ENCODE assay signal across 8 cellular contexts in the genomic region with DNA sequence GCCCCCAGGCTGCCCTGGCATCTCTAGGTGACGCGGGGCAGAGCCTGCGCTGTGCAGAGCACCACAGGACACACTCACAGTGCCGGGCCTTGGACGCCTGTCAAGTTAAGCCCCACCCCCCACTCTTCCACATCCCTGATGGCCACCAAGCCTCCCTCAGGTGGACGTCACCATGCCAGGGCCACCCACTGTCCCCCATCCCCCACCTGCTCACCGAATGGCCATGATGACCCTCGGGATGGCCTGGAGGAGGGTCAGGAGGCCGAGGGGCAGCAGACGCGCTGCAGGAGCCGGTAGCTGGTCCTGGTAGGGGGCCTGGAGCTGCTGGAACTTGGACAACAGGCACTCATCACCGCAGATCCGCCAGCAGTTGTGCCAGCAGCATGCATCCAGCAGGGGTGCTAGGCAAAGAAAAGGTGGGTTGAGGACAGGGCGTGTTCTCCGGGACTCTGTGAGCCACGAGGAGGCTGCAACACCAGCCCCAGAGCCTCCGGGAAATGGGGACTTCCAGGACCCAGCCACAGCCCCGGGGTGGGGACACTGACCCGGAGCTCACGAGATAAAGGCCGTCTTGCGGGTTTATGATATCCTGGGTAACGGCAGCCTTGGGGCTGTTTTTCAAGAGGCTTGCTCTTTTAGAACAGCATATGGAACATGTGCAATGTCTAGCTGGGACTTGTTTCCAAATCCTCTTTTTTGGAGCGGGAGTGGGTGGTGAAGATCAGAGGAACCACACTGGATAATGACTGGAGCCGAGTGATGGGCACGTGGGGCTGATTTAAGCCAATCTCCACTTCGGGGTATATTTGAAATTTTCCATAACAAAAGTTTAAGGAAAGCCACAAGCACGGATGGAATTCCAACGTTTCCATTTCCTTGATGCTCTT. TPM values are rescaled to one million over a fixed set of nuclear protein-coding genes. Genes with fewer than 3 reads are reported as not detected.
DNase-seq lines count a peak whose midpoint lies in the region; ATAC-seq and TF ChIP-seq lines count a peak whose summit lies in the region.

No MANE protein-coding gene starts in this region.

- peaks cover 7% of the 10 kb centered on the region for H3K36me3 ChIP-seq in osteoblast (ENCODE audit: insufficient read depth, low read length)

- ATAC-seq in GM18498 (IDR thresholded peaks at IDR 0.05; ENCODE audit: unreplicated experiment) (no peak), HG03354 (IDR thresholded peaks at IDR 0.05; ENCODE audit: poor library complexity, severe bottlenecking, unreplicated experiment) (no peak)

- H3K9me3 Mint-ChIP-seq in activated T-helper 2 cell treated with anti-CD3 and anti-CD28 coated beads, Interferon-gamma antibody, Interleukin-2, Interleukin-4, amounts not matched to agents 10 μg/mL and 5 μg/mL and 100 μg/mL, durations not matched to agents 14 hours and 24 hours and 36 hours: peaks cover 3% of the 10 kb centered on the region

- intact Hi-C loops in activated T-helper 2 cell treated with anti-CD3 and anti-CD28 coated beads, Interferon-gamma antibody, Interleukin-2, Interleukin-4, amounts not matched to agents 10 μg/mL and 5 μg/mL and 100 μg/mL, durations not matched to agents 14 hours and 24 hours and 36 hours (cut with micrococcal nuclease): no loop called here

- H3K36me3 Mint-ChIP-seq in activated T-helper 2 cell treated with anti-CD3 and anti-CD28 coated beads, Interferon-gamma antibody, Interleukin-2, Interleukin-4, amounts not matched to agents 10 μg/mL and 5 μg/mL and 100 μg/mL, durations not matched to agents 14 hours and 24 hours and 36 hours (ENCODE audit: low read depth): peaks cover 16% of the 10 kb centered on the region

- DNase-seq in EH (ENCODE audit: low read depth): peak; percentile 89
- peak; percentile 88 for DNase-seq in NB4 (ENCODE audit: low read depth)
- DNase-seq in epidermal melanocyte (ENCODE audit: insufficient read length, low spot score): peak; percentile 40
- peak; percentile 74 for DNase-seq in osteoblast (ENCODE audit: insufficient read length, low spot score, missing footprints)
- no peak for DNase-seq in occipital lobe (lab: John Stamatoyannopoulos, UW)
- no peak for DNase-seq in activated T-helper 2 cell treated with anti-CD3 and anti-CD28 coated beads, Interferon-gamma antibody, Interleukin-2, Interleukin-4, amounts not matched to agents 10 μg/mL and 5 μg/mL and 100 μg/mL, durations not matched to agents 14 hours and 24 hours and 36 hours (ENCODE audit: low spot score)

- H3K27ac ChIP-seq in osteoblast (ENCODE audit: low read depth, low read length): no peak overlapping the region

- H3K4me1 ChIP-seq in osteoblast (ENCODE audit: insufficient read depth, low read length): no peaks in the 10 kb centered on the region

- TF ChIP-seq CTCF in NB4 (IDR thresholded peaks at IDR 0.05; ENCODE audit: low read depth, low read length): peak; percentile 58
- TF ChIP-seq CTCF in osteoblast (IDR thresholded peaks at IDR 0.05; ENCODE audit: extremely low read depth, low read depth, low read length): peak; percentile 31

- H3K27ac Mint-ChIP-seq in activated T-helper 2 cell treated with anti-CD3 and anti-CD28 coated beads, Interferon-gamma antibody, Interleukin-2, Interleukin-4, amounts not matched to agents 10 μg/mL and 5 μg/mL and 100 μg/mL, durations not matched to agents 14 hours and 24 hours and 36 hours: no peak overlapping the region

- H3K4me3 ChIP-seq in NB4 (ENCODE audit: low read depth, low read length) (peak overlapping the region; percentile 59), osteoblast (ENCODE audit: insufficient read depth, low read length) (peak overlapping the region; percentile 51)

- no peaks in the 10 kb centered on the region for H3K79me2 ChIP-seq in osteoblast (ENCODE audit: insufficient read depth, low read length)

- no peak overlapping the region for H3K4me3 Mint-ChIP-seq in activated T-helper 2 cell treated with anti-CD3 and anti-CD28 coated beads, Interferon-gamma antibody, Interleukin-2, Interleukin-4, amounts not matched to agents 10 μg/mL and 5 μg/mL and 100 μg/mL, durations not matched to agents 14 hours and 24 hours and 36 hours (ENCODE audit: low read depth)

- H2AFZ ChIP-seq in osteoblast (ENCODE audit: low read length): peak overlapping the region; percentile 20

- peaks cover 4% of the 10 kb centered on the region for H3K9me3 ChIP-seq in osteoblast (ENCODE audit: low read depth, low read length)

- no peaks in the 10 kb centered on the region for H4K20me1 ChIP-seq in osteoblast (ENCODE audit: insufficient read depth, low read length)

- TF ChIP-seq POLR2A in NB4 (IDR thresholded peaks at IDR 0.05; ENCODE audit: extremely low read depth, insufficient read length): no peak

- no peaks in the 10 kb centered on the region for H3K27me3 Mint-ChIP-seq in activated T-helper 2 cell treated with anti-CD3 and anti-CD28 coated beads, Interferon-gamma antibody, Interleukin-2, Interleukin-4, amounts not matched to agents 10 μg/mL and 5 μg/mL and 100 μg/mL, durations not matched to agents 14 hours and 24 hours and 36 hours (ENCODE audit: low read depth)

- H3K27me3 ChIP-seq in osteoblast (ENCODE audit: insufficient read depth, low read length): no peaks in the 10 kb centered on the region

- peak overlapping the region; percentile 69 for H3K4me2 ChIP-seq in osteoblast (ENCODE audit: insufficient read depth, low read length)

- H3K4me1 Mint-ChIP-seq in activated T-helper 2 cell treated with anti-CD3 and anti-CD28 coated beads, Interferon-gamma antibody, Interleukin-2, Interleukin-4, amounts not matched to agents 10 μg/mL and 5 μg/mL and 100 μg/mL, durations not matched to agents 14 hours and 24 hours and 36 hours (ENCODE audit: low read depth): peaks cover 35% of the 10 kb centered on the region

RNA-seq across cellular contexts. Expression of a gene that starts 11.4 kb away (rescaled TPM):
- total RNA-seq in osteoblast (4.0 and 4.4 TPM in 2 replicates), occipital lobe (3.1 TPM)
- 12.3 and 12.4 TPM in 2 replicates for total RNA-seq in activated T-helper 2 cell treated with anti-CD3 and anti-CD28 coated beads, Interferon-gamma antibody, Interleukin-2, Interleukin-4, amounts not matched to agents 10 μg/mL and 5 μg/mL and 100 μg/mL, durations not matched to agents 14 hours and 24 hours and 36 hours

Comparison
In these comparisons a context has a peak if more than half of its experiments do, and no peak if none do; other contexts are left out.
1. DNase-seq: peak in EH (single experiment), NB4 (single experiment), epidermal melanocyte (single experiment) and osteoblast (single experiment); none in occipital lobe (single experiment) and activated T-helper 2 cell treated with anti-CD3 and anti-CD28 coated beads, Interferon-gamma antibody, Interleukin-2, Interleukin-4, amounts not matched to agents 10 μg/mL and 5 μg/mL and 100 μg/mL, durations not matched to agents 14 hours and 24 hours and 36 hours (single experiment).